35 cellular contexts compared by ENCODE assay signal in the genomic region with DNA sequence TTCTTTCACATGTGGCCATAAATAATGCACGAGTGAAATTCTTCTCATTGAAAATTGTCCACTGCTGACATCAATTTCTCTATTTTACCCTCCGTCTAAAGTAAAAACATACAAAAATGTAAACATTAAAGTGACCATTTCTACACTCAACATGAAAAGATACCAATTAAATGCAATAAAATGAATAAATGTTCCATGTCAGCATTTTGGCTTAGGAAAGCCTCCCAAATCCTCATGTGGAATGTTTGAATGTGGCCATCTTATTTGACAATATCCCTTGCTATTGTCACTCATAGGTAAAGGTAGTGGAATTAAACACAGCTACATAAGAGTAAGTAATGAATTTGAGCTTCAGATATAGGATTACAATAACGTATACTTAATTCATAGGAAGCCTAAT.
"Had no signal": no experiment of that assay in that cellular context is flagged by ENCODE, and none has a peak within 500 bp of the region (broad histone marks: within the 10 kb centered on the region; RNA-seq: fewer than 3 reads in every experiment).

No MANE protein-coding gene starts in this region.

- H3K27me3 ChIP-seq: MG63 had no signal

- H3K36me3 ChIP-seq: MG63 had no signal

- H3K4me3 ChIP-seq: MG63 had no signal

- H3K9me3 ChIP-seq: MG63 had no signal

- DNase-seq: Kasumi-1, MG63, MM.1S, MV-4-11, NCI-H1048, NCI-H1092, NCI-H1092 treated with DMSO at 0.1 percent for 48 hours, NCI-H1105, NCI-H1105 treated with DMSO at 0.1 percent for 48 hours, NCI-H1417, NCI-H1417 treated with DMSO at 0.1 percent for 48 hours, NCI-H1436, NCI-H1436 treated with DMSO at 0.1 percent for 48 hours, NCI-H146, NCI-H1694, NCI-H1694 treated with DMSO at 0.1 percent for 48 hours, NCI-H187, NCI-H187 treated with DMSO at 0.1 percent for 48 hours, NCI-H1930, NCI-H2029, NCI-H2029 treated with DMSO at 0.1 percent for 48 hours, NCI-H2081, NCI-H2081 treated with DMSO at 0.1 percent for 48 hours, NCI-H2107, NCI-H2171, NCI-H2171 treated with DMSO at 0.1 percent for 48 hours, NCI-H2227 treated with DMSO at 0.1 percent for 48 hours, NCI-H226, NCI-H345, NCI-H446, NCI-H446 treated with DMSO at 0.1 percent for 48 hours, NCI-H510A, NCI-H510A treated with DMSO at 0.1 percent for 48 hours, NCI-H524, NCI-H524 treated with DMSO at 0.1 percent for 48 hours had no signal
